ENCODE assay signal across 11 cellular contexts in genomic region chr2:224276251-224276650, GRCh38.
"Had no signal": no experiment of that assay in that cellular context is flagged by ENCODE, and none has a peak within 500 bp of the region (broad histone marks: within the 10 kb centered on the region; RNA-seq: fewer than 3 reads in every experiment).

No MANE protein-coding gene starts in this region.

- H3K9ac ChIP-seq: GM23248 had no signal

- H2AFZ ChIP-seq: GM23248, GM23338 had no signal

- H3K27ac ChIP-seq: GM23248 had no signal

- DNase-seq: GM23248, GOT3, H7, H9, HCEC 1CT, HFFc6 had no signal

- H3K4me1 ChIP-seq: HAP-1 had no signal

- H3K4me2 ChIP-seq: GM23338 had no signal

- ATAC-seq: GM23338, HCT116 had no signal

- H3K9me3 Mint-ChIP-seq: GM23338, H9, HFFc6 had no signal

- H3K36me3 ChIP-seq: HAP-1 had no signal

- H3K4me3 ChIP-seq: GM23248, GM23338, HAP-1 had no signal

- FAIRE-seq: H1, H54 had no signal

- H3K27ac Mint-ChIP-seq: GM23338, H9, HFFc6 had no signal

- H3K9me3 ChIP-seq: HAP-1 had no signal
